Comparison of ENCODE assay signal across 24 cellular contexts in genomic region chr16:85449885-85450245, GRCh38.
A peak's percentile ranks its signal among the peaks of the same experiment; 100 is the strongest.
DNase-seq lines count a peak whose midpoint lies in the region; ATAC-seq and TF ChIP-seq lines count a peak whose summit lies in the region.
"Had no signal": no experiment of that assay in that cellular context is flagged by ENCODE, and none has a peak within 500 bp of the region (broad histone marks: within the 10 kb centered on the region; RNA-seq: fewer than 3 reads in every experiment).

No MANE protein-coding gene starts in this region.

- H3K36me3 ChIP-seq in CD4-positive, alpha-beta memory T cell (ENCODE audit: insufficient read depth, low read length): no peaks in the 10 kb centered on the region
- H3K36me3 ChIP-seq in KOPT-K1 (ENCODE audit: insufficient read depth, low read length): no peaks in the 10 kb centered on the region
- no peaks in the 10 kb centered on the region for H3K36me3 ChIP-seq in colonic mucosa
- no peaks in the 10 kb centered on the region for H3K36me3 ChIP-seq in esophagus squamous epithelium
- H3K36me3 ChIP-seq: lower lobe of right lung, ovary, thyroid gland had no signal

- intact Hi-C loops in CD4-positive, alpha-beta memory T cell (cut with micrococcal nuclease): no loop called here
- intact Hi-C loops in colonic mucosa (cut with DNase I): no loop called here
- intact Hi-C loops in esophagus squamous epithelium (cut with DNase I): no loop called here

- H3K4me3 ChIP-seq in CD4-positive, alpha-beta memory T cell (ENCODE audit: low read length in 2 of 2): no peak overlapping the region
- H3K4me3 ChIP-seq in colonic mucosa (no peak overlapping the region), esophagus squamous epithelium (no peak overlapping the region)
- H3K4me3 ChIP-seq: lower lobe of right lung, ovary, thyroid gland had no signal

- no peaks in the 10 kb centered on the region for H3K27me3 ChIP-seq in CD4-positive, alpha-beta memory T cell (ENCODE audit: insufficient read depth, low read length)
- H3K27me3 ChIP-seq in colonic mucosa (no peaks in the 10 kb centered on the region), esophagus squamous epithelium (peaks cover 0 to 31% (median 0%) of the 10 kb centered on the region in 4 donors)
- H3K27me3 ChIP-seq: ovary, thyroid gland had no signal

- peak overlapping the region in 4 of 7 donors; percentile 45 to 67 (median 50) for H3K27ac Mint-ChIP-seq in CD4-positive, alpha-beta memory T cell
- peak overlapping the region; percentile 95 for H3K27ac Mint-ChIP-seq in progenitor cell of endocrine pancreas
- H3K27ac Mint-ChIP-seq: activated T-helper 2 cell treated with anti-CD3 and anti-CD28 coated beads, Interferon-gamma antibody, Interleukin-2, Interleukin-4, amounts not matched to agents 10 μg/mL and 5 μg/mL and 100 μg/mL, durations not matched to agents 14 hours and 24 hours and 36 hours had no signal

- CTCF ChIA-PET in CD4-positive, alpha-beta memory T cell (lab: Charles Lee; ENCODE audit: partially characterized antibody): interaction anchor here (0.6 to 3.2 kb wide), 3 partner anchors 29 to 166 kb away, joined by 3 to 33 read pairs (median 14); no protein-coding TSS in a partner anchor

- no peak overlapping the region for H3K27ac ChIP-seq in CD4-positive, alpha-beta memory T cell (ENCODE audit: low read depth, low read length)
- peak overlapping the region; percentile 98 for H3K27ac ChIP-seq in KOPT-K1 (ENCODE audit: low read depth, low read length, poor library complexity, severe bottlenecking)
- H3K27ac ChIP-seq in colonic mucosa: peak overlapping the region; percentile 64
- H3K27ac ChIP-seq in esophagus squamous epithelium: no peak overlapping the region
- H3K27ac ChIP-seq: ovary, thyroid gland had no signal

- POLR2A ChIA-PET in CD4-positive, alpha-beta memory T cell (lab: Charles Lee; ENCODE audit: partially characterized antibody): interaction anchor here (0.9 to 2.8 kb wide), 5 partner anchors 9 to 166 kb away, joined by 3 to 18 read pairs (median 6); no protein-coding TSS in a partner anchor

- peaks cover 0 to 1% (median 0%) of the 10 kb centered on the region in 8 donors for H3K9me3 Mint-ChIP-seq in CD4-positive, alpha-beta memory T cell
- H3K9me3 Mint-ChIP-seq in progenitor cell of endocrine pancreas (ENCODE audit: low read depth): no peaks in the 10 kb centered on the region
- H3K9me3 Mint-ChIP-seq: activated T-helper 2 cell treated with anti-CD3 and anti-CD28 coated beads, Interferon-gamma antibody, Interleukin-2, Interleukin-4, amounts not matched to agents 10 μg/mL and 5 μg/mL and 100 μg/mL, durations not matched to agents 14 hours and 24 hours and 36 hours; central memory CD8-positive, alpha-beta T cell had no signal

- 77 to 78% methylated on average over 7 of the region's 7 CpGs for WGBS in esophagus squamous epithelium, 2 donors

- H3K9ac ChIP-seq in colonic mucosa (ENCODE audit: low read depth in 2 of 2, low read length in 2 of 2): no peak overlapping the region

- no peak for ATAC-seq in GM18502 (IDR thresholded peaks at IDR 0.05; ENCODE audit: poor library complexity, unreplicated experiment)

- no peak for DNase-seq in CD4-positive, alpha-beta memory T cell
- no peak for DNase-seq in colonic mucosa
- no peak for DNase-seq in progenitor cell of endocrine pancreas (ENCODE audit: low spot score, unreplicated experiment)
- DNase-seq in activated effector memory CD4-positive, alpha-beta T cell treated with Interleukin-2 at 50 U/mL for 16 hours: no peak
- no peak for DNase-seq in esophagus squamous epithelium (lab: John Stamatoyannopoulos, UW)
- DNase-seq: activated CD4-positive, alpha-beta T cell treated with anti-CD3 and anti-CD28 coated beads for 4 hours; COR-L47; erythroblast; foreskin melanocyte; kidney; lower lobe of right lung; NCI-H2171; NCI-H69; OCI-M1; ovary; Right ventricle myocardium superior; stimulated activated CD4-positive, alpha-beta T cell treated with anti-CD3 and anti-CD28 coated beads, Interleukin-2, amount 100 ng/mL, for 24 hours; stimulated activated naive CD4-positive, alpha-beta T cell; SW 1271; thyroid gland had no signal

- H3K36me3 Mint-ChIP-seq in CD4-positive, alpha-beta memory T cell: no peaks in the 10 kb centered on the region
- H3K36me3 Mint-ChIP-seq in progenitor cell of endocrine pancreas (ENCODE audit: insufficient read depth): no peaks in the 10 kb centered on the region

- no peaks in the 10 kb centered on the region for H3K9me3 ChIP-seq in CD4-positive, alpha-beta memory T cell (ENCODE audit: control insufficient read depth in 1 of 2, low read length in 2 of 2)
- H3K9me3 ChIP-seq in KOPT-K1 (ENCODE audit: insufficient read depth, low read length, poor library complexity, severe bottlenecking) (no peaks in the 10 kb centered on the region), colonic mucosa (no peaks in the 10 kb centered on the region), esophagus squamous epithelium (no peaks in the 10 kb centered on the region)
- H3K9me3 ChIP-seq: lower lobe of right lung, ovary, thyroid gland had no signal

- peaks cover 33% of the 10 kb centered on the region for H3K4me1 ChIP-seq in CD4-positive, alpha-beta memory T cell (ENCODE audit: insufficient read depth, low read length)
- H3K4me1 ChIP-seq in colonic mucosa (peaks cover 19% of the 10 kb centered on the region), esophagus squamous epithelium (peaks cover 0 to 31% (median 0%) of the 10 kb centered on the region in 3 donors)

- H3K4me3 Mint-ChIP-seq in CD4-positive, alpha-beta memory T cell: peak overlapping the region in 3 of 8 donors; percentile 6 to 52 (median 34)
- H3K4me3 Mint-ChIP-seq in progenitor cell of endocrine pancreas (ENCODE audit: low read depth): no peak overlapping the region
- H3K4me3 Mint-ChIP-seq: central memory CD8-positive, alpha-beta T cell had no signal

- peaks cover 13 to 39% (median 16%) of the 10 kb centered on the region in 4 donors for H3K4me1 Mint-ChIP-seq in CD4-positive, alpha-beta memory T cell
- H3K4me1 Mint-ChIP-seq in progenitor cell of endocrine pancreas (ENCODE audit: low read depth): peaks cover 42% of the 10 kb centered on the region

- TF ChIP-seq CTCF in colonic mucosa (IDR thresholded peaks at IDR 0.05): no peak
- TF ChIP-seq CTCF in progenitor cell of endocrine pancreas (IDR thresholded peaks at IDR 0.05; ENCODE audit: unreplicated experiment): no peak
- TF ChIP-seq CTCF in esophagus squamous epithelium (IDR thresholded peaks at IDR 0.05): no peak

- TF ChIP-seq POLR2A in esophagus squamous epithelium (IDR thresholded peaks at IDR 0.05): no peak

- no peaks in the 10 kb centered on the region for H3K27me3 Mint-ChIP-seq in CD4-positive, alpha-beta memory T cell
- peaks cover 4% of the 10 kb centered on the region for H3K27me3 Mint-ChIP-seq in progenitor cell of endocrine pancreas
- H3K27me3 Mint-ChIP-seq: central memory CD8-positive, alpha-beta T cell had no signal

Comparison
In these comparisons a context has a peak if more than half of its experiments do, and no peak if none do; other contexts are left out.
1. H3K27ac ChIP-seq: peak in KOPT-K1 (single experiment) and colonic mucosa (single experiment); none in CD4-positive, alpha-beta memory T cell (single experiment) and esophagus squamous epithelium (0 of 4).